ENCODE assay signal across 9 cellular contexts in the genomic region with DNA sequence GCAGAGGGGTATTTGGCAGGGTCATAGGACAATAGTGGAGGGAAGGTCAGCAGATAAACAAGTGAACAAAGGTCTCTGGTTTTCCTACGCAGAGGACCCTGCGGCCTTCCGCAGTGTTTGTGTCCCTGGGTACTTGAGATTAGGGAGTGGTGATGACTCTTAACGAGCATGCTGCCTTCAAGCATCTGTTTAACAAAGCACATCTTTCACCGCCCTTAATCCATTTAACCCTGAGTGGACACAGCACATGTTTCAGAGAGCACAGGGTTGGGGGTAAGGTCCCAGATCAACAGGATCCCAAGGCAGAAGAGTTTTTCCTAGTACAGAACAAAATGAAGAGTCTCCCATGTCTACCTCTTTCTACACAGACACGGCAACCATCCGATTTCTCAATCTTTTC. TPM values are rescaled to one million over a fixed set of nuclear protein-coding genes. Genes with fewer than 3 reads are reported as not detected.
"Had no signal": no experiment of that assay in that cellular context is flagged by ENCODE, and none has a peak within 500 bp of the region (broad histone marks: within the 10 kb centered on the region; RNA-seq: fewer than 3 reads in every experiment).

No MANE protein-coding gene starts in this region.

RNA-seq across cellular contexts. Expression of a gene that starts 33.4 kb away (rescaled TPM):
- total RNA-seq: activated CD8-positive, alpha-beta T cell treated with anti-CD3 and anti-CD28 coated beads, Interleukin-2, amount 10 ng/mL, durations not matched to agents 7 days and 5 days; T-helper 17 cell; WTC11 had no signal

RNA-seq across cellular contexts. Expression of a gene that starts 50.8 kb away (rescaled TPM):
- total RNA-seq: activated CD4-positive, alpha-beta memory T cell treated with anti-CD3 and anti-CD28 coated beads, Interleukin-2, amount 10 ng/mL, durations not matched to agents 7 days and 5 days; activated CD4-positive, alpha-beta T cell treated with anti-CD3 and anti-CD28 coated beads for 36 hours; activated CD4-positive, alpha-beta T cell treated with anti-CD3 and anti-CD28 coated beads, Interleukin-2, amount 10 ng/mL, durations not matched to agents 24 days and 14 days; activated CD4-positive, alpha-beta T cell treated with anti-CD3 and anti-CD28 coated beads, Interleukin-2, amount 10 ng/mL, durations not matched to agents 7 days and 5 days; activated CD8-positive, alpha-beta memory T cell treated with anti-CD3 and anti-CD28 coated beads for 36 hours; activated CD8-positive, alpha-beta T cell treated with anti-CD3 and anti-CD28 coated beads for 36 hours; activated CD8-positive, alpha-beta T cell treated with anti-CD3 and anti-CD28 coated beads, Interleukin-2, amount 10 ng/mL, durations not matched to agents 7 days and 5 days; T-helper 17 cell; WTC11 had no signal
